In the genomic region with DNA sequence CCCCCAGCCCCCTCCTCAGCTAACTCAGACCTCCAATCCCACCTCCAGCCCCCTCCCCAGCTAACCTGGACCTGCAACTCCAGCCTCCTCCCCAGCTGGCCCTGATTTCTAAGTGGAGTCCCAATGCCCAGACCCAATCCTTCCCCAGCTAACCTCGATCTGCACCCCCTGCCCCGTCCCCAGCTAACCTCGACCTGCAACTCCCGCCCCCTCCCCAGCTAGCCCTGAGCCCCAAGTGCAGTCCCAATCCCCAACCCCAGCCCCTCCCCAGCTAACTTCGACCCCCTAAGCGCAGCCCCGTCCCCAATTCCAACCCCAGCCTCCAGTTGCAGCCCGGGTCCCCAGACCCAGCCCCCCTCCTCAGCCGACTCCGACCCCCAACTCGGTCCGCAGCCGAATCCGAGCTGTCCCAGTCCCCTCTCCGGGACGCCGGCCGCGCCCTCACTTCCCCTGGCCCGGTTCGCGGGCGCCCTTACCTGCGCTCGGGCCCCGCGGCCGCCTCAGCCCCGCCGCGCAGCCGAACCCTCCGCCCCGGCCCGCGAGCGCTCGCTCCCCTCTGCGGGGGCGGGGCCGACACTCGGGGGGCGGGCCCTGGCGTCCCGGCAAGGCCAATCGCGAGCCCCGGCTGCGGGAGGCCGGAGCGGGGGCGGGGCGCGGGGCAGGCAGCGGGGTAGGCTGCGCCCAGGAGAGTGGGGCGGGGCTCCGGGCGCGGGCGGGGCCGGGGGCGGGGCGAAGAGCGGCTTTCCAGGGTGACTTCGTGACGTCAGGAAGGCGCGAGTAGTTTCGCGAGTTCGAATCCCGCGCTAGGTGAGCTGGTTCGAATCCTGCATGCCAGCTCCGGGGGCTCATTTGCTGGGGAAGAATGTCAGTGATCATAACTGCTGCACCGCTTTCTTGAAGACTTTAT, we compare ENCODE assay signal across 8 cellular contexts.
DNase-seq lines count a peak whose midpoint lies in the region; ATAC-seq lines count a peak whose summit lies in the region.

A gene (minus strand): TSS at position 525 of the 907 bp plus-strand sequence. CDS start 182,006 bp downstream, outside the sequence.

- DNase-seq in DMS153 (lab: John Stamatoyannopoulos, UW) (peak; percentile 35), DMS153 treated with DMSO at 0.1 percent for 48 hours (lab: John Stamatoyannopoulos, UW; ENCODE audit: unreplicated experiment) (no peak), NCI-H748 (lab: John Stamatoyannopoulos, UW; ENCODE audit: unreplicated experiment) (peak; percentile 83), medulla oblongata (ENCODE audit: extremely low spot score) (peak; percentile 95)
- DNase-seq in activated CD8-positive, alpha-beta memory T cell treated with anti-CD3 and anti-CD28 coated beads for 48 hours (ENCODE audit: low read depth in 2 of 3, low spot score in 2 of 3), result peak; percentile 87 to 90 (median 87)
- peak; percentile 95 for DNase-seq in effector CD8-positive, alpha-beta T cell (lab: John Stamatoyannopoulos, UW)
- DNase-seq in stimulated activated CD4-positive, alpha-beta T cell treated with anti-CD3 and anti-CD28 coated beads, TNF-alpha, amount 100 ng/mL, for 24 hours (ENCODE audit: low read depth in 3 of 3), result peak; percentile 85 to 97 (median 92)

- peak; percentile 84 for ATAC-seq in HG02981 (IDR thresholded peaks at IDR 0.05; ENCODE audit: unreplicated experiment)
